Comparison of ENCODE assay signal across 10 cellular contexts in genomic region chr6:2630362-2630761, GRCh38.
DNase-seq lines count a peak whose midpoint lies in the region; ATAC-seq, FAIRE-seq and TF ChIP-seq lines count a peak whose summit lies in the region.
"Had no signal": no experiment of that assay in that cellular context is flagged by ENCODE, and none has a peak within 500 bp of the region (broad histone marks: within the 10 kb centered on the region; RNA-seq: fewer than 3 reads in every experiment).

No MANE protein-coding gene starts in this region.

- TF ChIP-seq CTCF in fibroblast of lung (conservative IDR thresholded peaks at IDR 0.05 in 1 of 2, IDR thresholded peaks at IDR 0.05 in 1 of 2; ENCODE audit: low read depth in 1 of 2, low read length in 2 of 2) (no peak), retinal pigment epithelial cell (conservative IDR thresholded peaks at IDR 0.05; ENCODE audit: low read depth, low read length) (no peak)

- H3K4me3 ChIP-seq in SJSA1 (no peak overlapping the region), fibroblast of lung (replicated peaks in 1 of 4; ENCODE audit: control extremely low read depth in 1 of 4, insufficient read depth in 1 of 4, low read depth in 3 of 4, low read length in 4 of 4) (no peak overlapping the region), retinal pigment epithelial cell (ENCODE audit: low read length) (no peak overlapping the region)
- H3K4me3 ChIP-seq: lung had no signal

- DNase-seq in H54 (ENCODE audit: insufficient read length, low spot score): peak; percentile 84
- peak; percentile 68 to 70 for DNase-seq in SJSA1 (ENCODE audit: low read depth in 1 of 2, low spot score in 2 of 2)
- DNase-seq in fibroblast of lung (ENCODE audit: low read depth in 2 of 2): peak; percentile 98
- DNase-seq in retinal pigment epithelial cell (ENCODE audit: low read depth): peak; percentile 100
- no peak for DNase-seq in effector memory CD8-positive, alpha-beta T cell
- DNase-seq in germinal center (ENCODE audit: low spot score): no peak
- no peak for DNase-seq in stimulated activated naive CD8-positive, alpha-beta T cell treated with anti-CD3 and anti-CD28 coated beads, Interleukin-15, amount 100 ng/mL, for 72 hours

- H3K36me3 ChIP-seq in SJSA1 (no peaks in the 10 kb centered on the region), fibroblast of lung (ENCODE audit: control insufficient read depth, insufficient read depth, low read length) (no peaks in the 10 kb centered on the region)

- peaks cover 15 to 27% of the 10 kb centered on the region in 2 donors for H3K27me3 Mint-ChIP-seq in effector memory CD8-positive, alpha-beta T cell
- H3K27me3 Mint-ChIP-seq in stimulated activated naive CD8-positive, alpha-beta T cell treated with anti-CD3 and anti-CD28 coated beads, Interleukin-15, amount 100 ng/mL, for 72 hours: peaks cover 18% of the 10 kb centered on the region

- H3K9ac ChIP-seq in fibroblast of lung (ENCODE audit: insufficient read depth, low read length): no peak overlapping the region

- ATAC-seq in HG02981 (IDR thresholded peaks at IDR 0.05; ENCODE audit: unreplicated experiment): no peak
- ATAC-seq in effector memory CD8-positive, alpha-beta T cell (replicated peaks): no peak
- ATAC-seq in stimulated activated naive CD8-positive, alpha-beta T cell treated with anti-CD3 and anti-CD28 coated beads, Interleukin-15, amount 100 ng/mL, for 72 hours: no peak

- H3K4me1 Mint-ChIP-seq in effector memory CD8-positive, alpha-beta T cell (ENCODE audit: low read depth in 2 of 2): peaks cover 0 to 4% of the 10 kb centered on the region in 2 donors
- H3K4me1 Mint-ChIP-seq in stimulated activated naive CD8-positive, alpha-beta T cell treated with anti-CD3 and anti-CD28 coated beads, Interleukin-15, amount 100 ng/mL, for 72 hours: peaks cover 7% of the 10 kb centered on the region
- H3K4me1 Mint-ChIP-seq: central memory CD8-positive, alpha-beta T cell had no signal

- FAIRE-seq in H54 (lab: Jason Lieb, UNC): peak; percentile 92

- H3K4me1 ChIP-seq in SJSA1 (replicated peaks) (peaks cover 52% of the 10 kb centered on the region), fibroblast of lung (ENCODE audit: control insufficient read depth, extremely low read depth, insufficient read depth, low read length) (peaks cover 7% of the 10 kb centered on the region)

- H4K20me1 ChIP-seq in fibroblast of lung (ENCODE audit: control insufficient read depth, extremely low read depth, insufficient read depth, low read length): no peaks in the 10 kb centered on the region

- no peaks in the 10 kb centered on the region for H3K36me3 Mint-ChIP-seq in effector memory CD8-positive, alpha-beta T cell (ENCODE audit: insufficient read depth)

- H3K9me3 Mint-ChIP-seq in effector memory CD8-positive, alpha-beta T cell: no peaks in the 10 kb centered on the region
- no peaks in the 10 kb centered on the region for H3K9me3 Mint-ChIP-seq in stimulated activated naive CD8-positive, alpha-beta T cell treated with anti-CD3 and anti-CD28 coated beads, Interleukin-15, amount 100 ng/mL, for 72 hours
- H3K9me3 Mint-ChIP-seq: central memory CD8-positive, alpha-beta T cell had no signal

- H3K27me3 ChIP-seq in SJSA1 (replicated peaks) (no peaks in the 10 kb centered on the region), fibroblast of lung (ENCODE audit: control insufficient read depth, insufficient read depth, low read length) (no peaks in the 10 kb centered on the region)

- H3K27ac ChIP-seq in SJSA1 (peak overlapping the region; percentile 3; the same call in 1 of the 2 replicates), fibroblast of lung (ENCODE audit: insufficient read depth, low read length) (peak overlapping the region; percentile 62)

- H3K9me3 ChIP-seq in SJSA1 (replicated peaks) (no peaks in the 10 kb centered on the region), fibroblast of lung (ENCODE audit: control insufficient read depth, insufficient read depth, low read depth, low read length) (no peaks in the 10 kb centered on the region)

- no peak overlapping the region for H3K27ac Mint-ChIP-seq in effector memory CD8-positive, alpha-beta T cell
- no peak overlapping the region for H3K27ac Mint-ChIP-seq in stimulated activated naive CD8-positive, alpha-beta T cell treated with anti-CD3 and anti-CD28 coated beads, Interleukin-15, amount 100 ng/mL, for 72 hours

- no peak overlapping the region for H3K4me2 ChIP-seq in fibroblast of lung (ENCODE audit: extremely low read depth, insufficient read depth, low read length)

- TF ChIP-seq POLR2A in H54 (IDR thresholded peaks at IDR 0.05; ENCODE audit: low read depth, low read length): no peak

- no peak overlapping the region for H3K4me3 Mint-ChIP-seq in effector memory CD8-positive, alpha-beta T cell
- H3K4me3 Mint-ChIP-seq in stimulated activated naive CD8-positive, alpha-beta T cell treated with anti-CD3 and anti-CD28 coated beads, Interleukin-15, amount 100 ng/mL, for 72 hours: no peak overlapping the region
- H3K4me3 Mint-ChIP-seq: central memory CD8-positive, alpha-beta T cell had no signal

- no peak overlapping the region for H2AFZ ChIP-seq in fibroblast of lung (ENCODE audit: low read length)

- no peaks in the 10 kb centered on the region for H3K79me2 ChIP-seq in fibroblast of lung (ENCODE audit: control insufficient read depth, insufficient read depth, low read length)

Comparison
In these comparisons a context has a peak if more than half of its experiments do, and no peak if none do; other contexts are left out.
1. DNase-seq: peak in H54 (single experiment), SJSA1 (2 of 2), fibroblast of lung (2 of 2) and retinal pigment epithelial cell (single experiment); none in effector memory CD8-positive, alpha-beta T cell (0 of 3), germinal center (single experiment) and stimulated activated naive CD8-positive, alpha-beta T cell treated with anti-CD3 and anti-CD28 coated beads, Interleukin-15, amount 100 ng/mL, for 72 hours (0 of 2).